Comparison of ENCODE assay signal across 9 cellular contexts in the genomic region with DNA sequence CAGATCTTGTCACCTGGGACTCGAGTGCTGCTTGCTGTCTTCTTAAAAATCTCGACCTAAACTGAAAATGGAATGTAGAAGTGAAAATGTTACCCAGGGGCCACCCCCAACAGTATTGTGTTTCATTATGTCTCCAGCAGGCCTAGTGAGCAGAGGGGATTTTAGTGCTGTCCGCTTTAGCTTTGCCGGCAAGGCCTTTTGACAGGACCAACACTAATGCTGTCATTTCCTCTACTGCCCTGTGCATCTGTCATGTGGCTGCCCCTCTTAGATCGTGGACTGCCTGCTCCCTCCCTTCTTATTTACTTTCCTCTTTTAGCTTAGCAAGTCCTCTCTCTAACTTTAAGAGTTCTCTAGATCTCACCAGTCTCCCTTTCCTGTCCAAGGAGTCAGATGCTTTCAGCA.
DNase-seq lines count a peak whose midpoint lies in the region; ATAC-seq and TF ChIP-seq lines count a peak whose summit lies in the region.
"Had no signal": no experiment of that assay in that cellular context is flagged by ENCODE, and none has a peak within 500 bp of the region (broad histone marks: within the 10 kb centered on the region; RNA-seq: fewer than 3 reads in every experiment).

No MANE protein-coding gene starts in this region.

- H3K36me3 Mint-ChIP-seq in activated CD4-positive, alpha-beta memory T cell treated with anti-CD3 and anti-CD28 coated beads for 36 hours, result no peaks in the 10 kb centered on the region
- H3K36me3 Mint-ChIP-seq: immature natural killer cell had no signal

- H3K4me3 Mint-ChIP-seq in activated CD4-positive, alpha-beta memory T cell treated with anti-CD3 and anti-CD28 coated beads for 36 hours, result no peak overlapping the region
- H3K4me3 Mint-ChIP-seq: immature natural killer cell had no signal

- intact Hi-C loops in activated CD4-positive, alpha-beta memory T cell treated with anti-CD3 and anti-CD28 coated beads for 36 hours (cut with micrococcal nuclease), result no loop called here
- intact Hi-C loops in Right ventricle myocardium superior (cut with DNase I), result no loop called here

- H3K4me1 Mint-ChIP-seq in activated CD4-positive, alpha-beta memory T cell treated with anti-CD3 and anti-CD28 coated beads for 36 hours (ENCODE audit: low read depth), result no peaks in the 10 kb centered on the region

- H3K27me3 Mint-ChIP-seq in activated CD4-positive, alpha-beta memory T cell treated with anti-CD3 and anti-CD28 coated beads for 36 hours, result no peaks in the 10 kb centered on the region

- DNase-seq in germinal center (ENCODE audit: low spot score) (peak; percentile 18), ecto neural progenitor cell (ENCODE audit: low spot score) (no peak), Right ventricle myocardium superior (no peak), NCI-H128 (lab: John Stamatoyannopoulos, UW; ENCODE audit: unreplicated experiment) (no peak)
- DNase-seq in activated CD4-positive, alpha-beta memory T cell treated with anti-CD3 and anti-CD28 coated beads for 36 hours, result no peak

- CTCF ChIA-PET in activated CD4-positive, alpha-beta memory T cell treated with anti-CD3 and anti-CD28 coated beads for 36 hours (lab: Charles Lee), result no interaction called here

- ATAC-seq in GM18505 (IDR thresholded peaks at IDR 0.05; ENCODE audit: unreplicated experiment) (peak; percentile 99), GM21515 (IDR thresholded peaks at IDR 0.05; ENCODE audit: unreplicated experiment) (peak; percentile 99), HG03354 (IDR thresholded peaks at IDR 0.05; ENCODE audit: poor library complexity, severe bottlenecking, unreplicated experiment) (peak; percentile 99), Right ventricle myocardium superior (ENCODE audit: poor library complexity) (no peak)

- POLR2A ChIA-PET in activated CD4-positive, alpha-beta memory T cell treated with anti-CD3 and anti-CD28 coated beads for 36 hours (lab: Charles Lee), result no interaction called here

- peak; percentile 50 for TF ChIP-seq POLR2A in GM18505 (IDR thresholded peaks at IDR 0.05; ENCODE audit: borderline replicate concordance, extremely low read depth, insufficient read depth, insufficient read length)

- peaks cover 4% of the 10 kb centered on the region for H3K9me3 Mint-ChIP-seq in activated CD4-positive, alpha-beta memory T cell treated with anti-CD3 and anti-CD28 coated beads for 36 hours
- H3K9me3 Mint-ChIP-seq: immature natural killer cell had no signal

- H3K27ac Mint-ChIP-seq in activated CD4-positive, alpha-beta memory T cell treated with anti-CD3 and anti-CD28 coated beads for 36 hours, result no peak overlapping the region
- H3K27ac Mint-ChIP-seq: immature natural killer cell had no signal
